Comparison of ENCODE assay signal across 12 cellular contexts in the genomic region with DNA sequence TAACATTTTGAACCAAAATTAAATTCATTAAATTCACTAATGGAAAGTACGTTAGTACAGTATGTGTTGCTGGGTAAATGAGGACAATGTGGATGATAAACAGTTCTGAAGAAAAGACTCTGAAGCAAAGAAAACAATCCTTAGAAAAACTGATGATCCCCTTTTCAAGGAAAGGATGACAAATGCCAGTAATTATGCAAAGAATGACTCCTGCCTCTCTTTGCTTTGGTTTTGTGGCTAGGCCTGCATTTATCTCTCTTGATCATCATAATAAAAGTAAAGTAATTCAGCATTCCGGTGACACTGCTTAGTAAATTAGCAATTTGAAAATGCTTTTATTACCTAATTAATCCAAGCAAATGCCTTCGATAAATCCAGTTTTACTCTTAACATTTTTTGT.
DNase-seq lines count a peak whose midpoint lies in the region; TF ChIP-seq lines count a peak whose summit lies in the region.
"Had no signal": no experiment of that assay in that cellular context is flagged by ENCODE, and none has a peak within 500 bp of the region (broad histone marks: within the 10 kb centered on the region; RNA-seq: fewer than 3 reads in every experiment).

No MANE protein-coding gene starts in this region.

- in situ Hi-C loops in GM23248 (cut with MboI), result no loop called here

- peaks cover 16% of the 10 kb centered on the region for H3K4me1 ChIP-seq in GM23248 (ENCODE audit: insufficient read depth)
- H3K4me1 ChIP-seq in iPS-15b (ENCODE audit: control insufficient read depth, insufficient read depth, low read length), result peaks cover 12% of the 10 kb centered on the region
- no peaks in the 10 kb centered on the region for H3K4me1 ChIP-seq in ovary (ENCODE audit: insufficient read depth)

- no peaks in the 10 kb centered on the region for H3K9me3 Mint-ChIP-seq in T-helper 2 cell treated with Interferon-gamma antibody and Interleukin-4, amounts not matched to agents 5 μg/mL and 100 μg/mL, for 36 hours

- no peaks in the 10 kb centered on the region for H3K9me3 ChIP-seq in GM23248 (ENCODE audit: low read depth)
- H3K9me3 ChIP-seq in iPS-15b (ENCODE audit: control insufficient read depth, insufficient read depth, low read length), result no peaks in the 10 kb centered on the region
- H3K9me3 ChIP-seq in ovary, result no peaks in the 10 kb centered on the region
- H3K9me3 ChIP-seq: heart left ventricle had no signal

- H3K9me2 ChIP-seq in GM23248 (ENCODE audit: insufficient read depth), result no peaks in the 10 kb centered on the region

- no peaks in the 10 kb centered on the region for H4K20me1 ChIP-seq in GM23248 (ENCODE audit: insufficient read depth)

- no peak for TF ChIP-seq POLR2A in ovary (IDR thresholded peaks at IDR 0.05)

- H3F3A ChIP-seq in GM23248 (ENCODE audit: insufficient read depth), result peaks cover 15% of the 10 kb centered on the region; the same call in 1 of the 2 replicates

- no peak for TF ChIP-seq EP300 in ovary (IDR thresholded peaks at IDR 0.05)

- H3K27me3 Mint-ChIP-seq in T-helper 2 cell treated with Interferon-gamma antibody and Interleukin-4, amounts not matched to agents 5 μg/mL and 100 μg/mL, for 36 hours (ENCODE audit: low read depth), result no peaks in the 10 kb centered on the region

- intact Hi-C loops in ovary (cut with DNase I), result no loop called here

- no peak overlapping the region for H3K9ac ChIP-seq in GM23248
- H3K9ac ChIP-seq in iPS-15b (ENCODE audit: low read depth, low read length), result no peak overlapping the region

- peaks cover 11% of the 10 kb centered on the region for H3K36me3 Mint-ChIP-seq in T-helper 2 cell treated with Interferon-gamma antibody and Interleukin-4, amounts not matched to agents 5 μg/mL and 100 μg/mL, for 36 hours (ENCODE audit: low read depth)
- H3K36me3 Mint-ChIP-seq: CD14-positive monocyte had no signal

- peak overlapping the region; percentile 43 for H3K4me2 ChIP-seq in GM23248 (ENCODE audit: unreplicated experiment)

- H3K27ac ChIP-seq in GM23248 (peak overlapping the region; percentile 26), ovary (no peak overlapping the region)
- H3K27ac ChIP-seq: heart left ventricle had no signal

- peak; percentile 30 for DNase-seq in AG08395 (ENCODE audit: low spot score)
- DNase-seq in GM23248, result peak; percentile 55
- DNase-seq in T-helper 2 cell treated with Interferon-gamma antibody and Interleukin-4, amounts not matched to agents 5 μg/mL and 100 μg/mL, for 36 hours (ENCODE audit: low spot score), result no peak
- no peak for DNase-seq in epidermal melanocyte (ENCODE audit: insufficient read length, low spot score)
- no peak for DNase-seq in ovary
- no peak for DNase-seq in KG1 (lab: John Stamatoyannopoulos, UW)
- DNase-seq in GM20000 (ENCODE audit: low spot score), result no peak
- DNase-seq: heart left ventricle, NCI-H1048, NCI-H524 treated with DMSO at 0.1 percent for 48 hours had no signal

- H3K4me3 ChIP-seq in GM23248 (no peak overlapping the region), iPS-15b (ENCODE audit: low read depth, low read length) (peak overlapping the region; percentile 26), ovary (no peak overlapping the region)
- H3K4me3 ChIP-seq: heart left ventricle had no signal

- WGBS in GM23248 (ENCODE audit: low coverage in 1 of 2, low lambda C conversion rate in 2 of 2, missing lambda C conversion rate in 2 of 2), 2 experiments, result 12 to 13% methylated on average over 3 of the region's 3 CpGs
- 62 to 74% (median 74%) methylated on average over 3 of the region's 3 CpGs for WGBS in ovary, 3 donors

- no peak overlapping the region for H2AFZ ChIP-seq in GM23248

- H3K4me1 Mint-ChIP-seq in T-helper 2 cell treated with Interferon-gamma antibody and Interleukin-4, amounts not matched to agents 5 μg/mL and 100 μg/mL, for 36 hours (ENCODE audit: low read depth), result peaks cover 32% of the 10 kb centered on the region

- peak overlapping the region; percentile 64 for H3K4me3 Mint-ChIP-seq in T-helper 2 cell treated with Interferon-gamma antibody and Interleukin-4, amounts not matched to agents 5 μg/mL and 100 μg/mL, for 36 hours

- peak overlapping the region; percentile 63 for H3K27ac Mint-ChIP-seq in T-helper 2 cell treated with Interferon-gamma antibody and Interleukin-4, amounts not matched to agents 5 μg/mL and 100 μg/mL, for 36 hours
- H3K27ac Mint-ChIP-seq: CD14-positive monocyte had no signal

- H3K36me3 ChIP-seq in GM23248 (ENCODE audit: low read depth) (no peaks in the 10 kb centered on the region; the same call in 1 of the 2 replicates), iPS-15b (ENCODE audit: control insufficient read depth, insufficient read depth, low read length) (no peaks in the 10 kb centered on the region), ovary (no peaks in the 10 kb centered on the region)
- H3K36me3 ChIP-seq: heart left ventricle had no signal

- H3K27me3 ChIP-seq in GM23248 (replicated peaks; ENCODE audit: insufficient read depth) (no peaks in the 10 kb centered on the region), iPS-15b (ENCODE audit: control insufficient read depth, insufficient read depth, low read length) (no peaks in the 10 kb centered on the region), ovary (no peaks in the 10 kb centered on the region)

- TF ChIP-seq CTCF in ovary (IDR thresholded peaks at IDR 0.05), result no peak
- TF ChIP-seq CTCF in GM20000 (IDR thresholded peaks at IDR 0.05; ENCODE audit: extremely low read depth, missing control alignments), result no peak

- peaks cover 21% of the 10 kb centered on the region for H3K79me2 ChIP-seq in GM23248 (ENCODE audit: insufficient read depth)

Comparison
In these comparisons a context has a peak if more than half of its experiments do, and no peak if none do; other contexts are left out.
1. DNase-seq: peak in AG08395 (single experiment) and GM23248 (single experiment); none in T-helper 2 cell treated with Interferon-gamma antibody and Interleukin-4, amounts not matched to agents 5 μg/mL and 100 μg/mL, for 36 hours (single experiment), epidermal melanocyte (single experiment), ovary (0 of 5), KG1 (single experiment) and GM20000 (single experiment).